In the genomic region with DNA sequence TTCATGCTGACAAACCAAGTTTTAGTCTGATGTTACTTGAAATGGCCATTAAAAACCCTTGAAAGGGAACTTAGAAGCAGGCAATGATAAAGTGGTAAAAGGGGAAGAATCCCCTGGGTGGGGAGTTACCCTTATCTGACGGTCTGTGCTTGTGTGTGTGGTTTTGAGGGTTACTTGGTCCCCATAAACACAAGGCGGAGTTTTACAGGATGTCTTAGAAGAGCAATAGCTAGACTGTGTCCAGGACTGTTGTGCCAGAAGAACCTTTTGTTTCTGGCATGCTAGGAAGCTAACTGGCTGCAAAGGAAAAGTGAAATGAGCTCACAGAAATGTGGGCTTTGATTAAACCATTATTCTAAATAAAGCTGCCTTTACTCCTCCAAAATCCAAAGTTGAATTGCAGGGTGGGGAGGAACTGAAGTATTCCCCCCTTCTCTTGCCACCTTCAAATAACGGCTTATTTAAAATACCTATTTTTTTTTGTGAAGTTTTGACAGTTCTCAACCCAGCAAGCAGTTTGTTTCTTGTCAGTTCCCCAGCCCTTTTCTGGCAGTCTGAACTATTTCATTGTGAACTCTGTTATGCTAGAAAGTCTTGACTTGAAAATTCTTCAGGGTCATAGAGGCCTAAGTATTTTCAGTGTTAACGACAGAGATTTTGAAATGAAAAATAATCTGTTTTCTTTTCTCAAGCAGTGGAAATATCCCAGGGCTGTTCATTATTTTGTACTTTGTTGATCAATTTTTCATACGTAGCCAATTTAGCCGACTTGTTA, we compare ENCODE assay signal across 15 cellular contexts.
A peak's percentile ranks its signal among the peaks of the same experiment; 100 is the strongest.
DNase-seq lines count a peak whose midpoint lies in the region; ATAC-seq and TF ChIP-seq lines count a peak whose summit lies in the region.
"Had no signal": no experiment of that assay in that cellular context is flagged by ENCODE, and none has a peak within 500 bp of the region (broad histone marks: within the 10 kb centered on the region; RNA-seq: fewer than 3 reads in every experiment).

No MANE protein-coding gene starts in this region.

- no peaks in the 10 kb centered on the region for H4K20me1 ChIP-seq in osteoblast (ENCODE audit: insufficient read depth, low read length)

- TF ChIP-seq EP300 in esophagus muscularis mucosa (IDR thresholded peaks at IDR 0.05) = no peak

- H3K9me3 ChIP-seq in esophagus muscularis mucosa (no peaks in the 10 kb centered on the region), osteoblast (ENCODE audit: low read depth, low read length) (no peaks in the 10 kb centered on the region)
- H3K9me3 ChIP-seq: suprapubic skin had no signal

- no peaks in the 10 kb centered on the region for H3K36me3 ChIP-seq in esophagus muscularis mucosa
- H3K36me3 ChIP-seq in osteoblast (ENCODE audit: insufficient read depth, low read length) = no peaks in the 10 kb centered on the region
- H3K36me3 ChIP-seq: suprapubic skin had no signal

- H3K27ac ChIP-seq in esophagus muscularis mucosa (replicated peaks in 1 of 4) (peak overlapping the region; percentile 18 to 65 (median 43)), osteoblast (ENCODE audit: low read depth, low read length) (no peak overlapping the region)
- H3K27ac ChIP-seq: suprapubic skin had no signal

- H3K4me1 Mint-ChIP-seq in activated T-cell treated with anti-CD3 and anti-CD28 coated beads, Interleukin-2, amount 50 U/mL, for 24 hours (ENCODE audit: low read depth) = no peaks in the 10 kb centered on the region
- H3K4me1 Mint-ChIP-seq in activated CD8-positive, alpha-beta memory T cell treated with anti-CD3 and anti-CD28 coated beads, Interleukin-2, amount 10 ng/mL, durations not matched to agents 7 days and 5 days = no peaks in the 10 kb centered on the region
- H3K4me1 Mint-ChIP-seq: activated naive CD8-positive, alpha-beta T cell treated with anti-CD3 and anti-CD28 coated beads, Interleukin-2, amount 10 ng/mL, durations not matched to agents 7 days and 5 days had no signal

- no peaks in the 10 kb centered on the region for H3K79me2 ChIP-seq in osteoblast (ENCODE audit: insufficient read depth, low read length)

- H3K27me3 Mint-ChIP-seq in activated T-cell treated with anti-CD3 and anti-CD28 coated beads, Interleukin-2, amount 50 U/mL, for 24 hours = no peaks in the 10 kb centered on the region
- no peaks in the 10 kb centered on the region for H3K27me3 Mint-ChIP-seq in activated CD8-positive, alpha-beta memory T cell treated with anti-CD3 and anti-CD28 coated beads, Interleukin-2, amount 10 ng/mL, durations not matched to agents 7 days and 5 days
- H3K27me3 Mint-ChIP-seq: activated naive CD8-positive, alpha-beta T cell treated with anti-CD3 and anti-CD28 coated beads, Interleukin-2, amount 10 ng/mL, durations not matched to agents 7 days and 5 days had no signal

- H3K4me3 ChIP-seq in esophagus muscularis mucosa (peak overlapping the region in 3 of 4 donors; percentile 14 to 24 (median 23)), osteoblast (ENCODE audit: insufficient read depth, low read length) (no peak overlapping the region)
- H3K4me3 ChIP-seq: suprapubic skin had no signal

- no peak overlapping the region for H3K4me3 Mint-ChIP-seq in activated T-cell treated with anti-CD3 and anti-CD28 coated beads, Interleukin-2, amount 50 U/mL, for 24 hours
- H3K4me3 Mint-ChIP-seq in activated CD8-positive, alpha-beta memory T cell treated with anti-CD3 and anti-CD28 coated beads, Interleukin-2, amount 10 ng/mL, durations not matched to agents 7 days and 5 days = no peak overlapping the region
- H3K4me3 Mint-ChIP-seq: activated naive CD8-positive, alpha-beta T cell treated with anti-CD3 and anti-CD28 coated beads, Interleukin-2, amount 10 ng/mL, durations not matched to agents 7 days and 5 days had no signal

- no peak overlapping the region for H3K27ac Mint-ChIP-seq in activated T-cell treated with anti-CD3 and anti-CD28 coated beads, Interleukin-2, amount 50 U/mL, for 24 hours
- H3K27ac Mint-ChIP-seq in activated CD8-positive, alpha-beta memory T cell treated with anti-CD3 and anti-CD28 coated beads, Interleukin-2, amount 10 ng/mL, durations not matched to agents 7 days and 5 days = no peak overlapping the region
- H3K27ac Mint-ChIP-seq: activated naive CD8-positive, alpha-beta T cell treated with anti-CD3 and anti-CD28 coated beads, Interleukin-2, amount 10 ng/mL, durations not matched to agents 7 days and 5 days had no signal

- peak overlapping the region; percentile 77 for H2AFZ ChIP-seq in osteoblast (ENCODE audit: low read length)

- H3K4me1 ChIP-seq in esophagus muscularis mucosa = peaks cover 0 to 22% (median 19%) of the 10 kb centered on the region in 4 donors
- H3K4me1 ChIP-seq in osteoblast (ENCODE audit: insufficient read depth, low read length) = no peaks in the 10 kb centered on the region
- H3K4me1 ChIP-seq: suprapubic skin had no signal

- intact Hi-C loops in esophagus muscularis mucosa (cut with DNase I) = no loop called here

- no peaks in the 10 kb centered on the region for H3K27me3 ChIP-seq in esophagus muscularis mucosa
- H3K27me3 ChIP-seq in osteoblast (ENCODE audit: insufficient read depth, low read length) = no peaks in the 10 kb centered on the region
- H3K27me3 ChIP-seq: suprapubic skin had no signal

- H3K36me3 Mint-ChIP-seq in activated T-cell treated with anti-CD3 and anti-CD28 coated beads, Interleukin-2, amount 50 U/mL, for 24 hours (ENCODE audit: low read depth) = no peaks in the 10 kb centered on the region
- H3K36me3 Mint-ChIP-seq in activated CD8-positive, alpha-beta memory T cell treated with anti-CD3 and anti-CD28 coated beads, Interleukin-2, amount 10 ng/mL, durations not matched to agents 7 days and 5 days = no peaks in the 10 kb centered on the region
- H3K36me3 Mint-ChIP-seq: activated naive CD8-positive, alpha-beta T cell treated with anti-CD3 and anti-CD28 coated beads, Interleukin-2, amount 10 ng/mL, durations not matched to agents 7 days and 5 days had no signal

- WGBS in esophagus muscularis mucosa = 28% methylated on average over 6 of the region's 6 CpGs

- peaks cover 3% of the 10 kb centered on the region for H3K9me3 Mint-ChIP-seq in activated T-cell treated with anti-CD3 and anti-CD28 coated beads, Interleukin-2, amount 50 U/mL, for 24 hours
- peaks cover 6% of the 10 kb centered on the region for H3K9me3 Mint-ChIP-seq in activated CD8-positive, alpha-beta memory T cell treated with anti-CD3 and anti-CD28 coated beads, Interleukin-2, amount 10 ng/mL, durations not matched to agents 7 days and 5 days (ENCODE audit: low read depth)

- TF ChIP-seq CTCF in esophagus muscularis mucosa (IDR thresholded peaks at IDR 0.05) (no peak), osteoblast (IDR thresholded peaks at IDR 0.05; ENCODE audit: extremely low read depth, low read depth, low read length) (no peak)

- peak overlapping the region; percentile 51 for H3K4me2 ChIP-seq in osteoblast (ENCODE audit: insufficient read depth, low read length)

- no peak for TF ChIP-seq POLR2A in esophagus muscularis mucosa (IDR thresholded peaks at IDR 0.05; ENCODE audit: low read depth)

- CTCF ChIA-PET in activated CD8-positive, alpha-beta memory T cell treated with anti-CD3 and anti-CD28 coated beads, Interleukin-2, amount 10 ng/mL, durations not matched to agents 7 days and 5 days (lab: Charles Lee) = no interaction called here

- DNase-seq in GDM1 (lab: John Stamatoyannopoulos, UW) = peak; percentile 86
- DNase-seq in NOMO-1 (lab: John Stamatoyannopoulos, UW; ENCODE audit: unreplicated experiment in 2 of 2) = peak; percentile 5 to 46
- DNase-seq in esophagus muscularis mucosa (ENCODE audit: extremely low spot score) = no peak
- no peak for DNase-seq in osteoblast (ENCODE audit: insufficient read length, low spot score, missing footprints)
- no peak for DNase-seq in activated T-cell treated with anti-CD3 and anti-CD28 coated beads, Interleukin-2, amount 50 U/mL, for 24 hours
- DNase-seq in activated CD8-positive, alpha-beta memory T cell treated with anti-CD3 and anti-CD28 coated beads, Interleukin-2, amount 10 ng/mL, durations not matched to agents 7 days and 5 days = no peak
- DNase-seq in NCI-H187 treated with DMSO at 0.1 percent for 48 hours (lab: John Stamatoyannopoulos, UW) = no peak
- DNase-seq: activated naive CD8-positive, alpha-beta T cell treated with anti-CD3 and anti-CD28 coated beads, Interleukin-2, amount 10 ng/mL, durations not matched to agents 7 days and 5 days; DMS 273 treated with DMSO at 0.1 percent for 48 hours; hippocampal formation; left colon; NCI-H2171 treated with DMSO at 0.1 percent for 48 hours had no signal

- ATAC-seq in activated CD8-positive, alpha-beta memory T cell treated with anti-CD3 and anti-CD28 coated beads, Interleukin-2, amount 10 ng/mL, durations not matched to agents 7 days and 5 days = no peak
- ATAC-seq in GM18907 (IDR thresholded peaks at IDR 0.05; ENCODE audit: unreplicated experiment) = no peak
- ATAC-seq: left colon, SK-N-SH treated with all-trans-retinoic acid at 6 μM for 48 hours had no signal

Comparison
In these comparisons a context has a peak if more than half of its experiments do, and no peak if none do; other contexts are left out.
1. DNase-seq: peak in GDM1 (single experiment) and NOMO-1 (2 of 2); none in esophagus muscularis mucosa (single experiment), osteoblast (single experiment), activated T-cell treated with anti-CD3 and anti-CD28 coated beads, Interleukin-2, amount 50 U/mL, for 24 hours (single experiment), activated CD8-positive, alpha-beta memory T cell treated with anti-CD3 and anti-CD28 coated beads, Interleukin-2, amount 10 ng/mL, durations not matched to agents 7 days and 5 days (single experiment) and NCI-H187 treated with DMSO at 0.1 percent for 48 hours (single experiment).